ENCODE assay signal across 10 cellular contexts in genomic region chr17:57369509-57369945, GRCh38.
DNase-seq lines count a peak whose midpoint lies in the region; ATAC-seq and TF ChIP-seq lines count a peak whose summit lies in the region.
"Had no signal": no experiment of that assay in that cellular context is flagged by ENCODE, and none has a peak within 500 bp of the region (broad histone marks: within the 10 kb centered on the region; RNA-seq: fewer than 3 reads in every experiment).

No MANE protein-coding gene starts in this region.

- H3K36me3 ChIP-seq in KOPT-K1 (ENCODE audit: insufficient read depth, low read length) (peaks cover 47% of the 10 kb centered on the region), skeletal muscle satellite cell (ENCODE audit: insufficient read depth, low read length) (no peaks in the 10 kb centered on the region)

- no peak overlapping the region for H3K27ac Mint-ChIP-seq in activated CD8-positive, alpha-beta T cell treated with anti-CD3 and anti-CD28 coated beads for 36 hours
- H3K27ac Mint-ChIP-seq in activated CD8-positive, alpha-beta T cell treated with anti-CD3 and anti-CD28 coated beads, Interleukin-2, amount 10 ng/mL, durations not matched to agents 7 days and 5 days: no peak overlapping the region
- peak overlapping the region; percentile 30 for H3K27ac Mint-ChIP-seq in endothelial cell (ENCODE audit: unreplicated experiment)
- H3K27ac Mint-ChIP-seq: natural killer cell treated with Interleukin-12 subunit alpha and Interleukin-12 subunit beta and Interleukin-15 and Interleukin-18, amount 100 ng/mL, for 72 hours had no signal

- peak overlapping the region; percentile 38 for H3K4me2 ChIP-seq in skeletal muscle satellite cell (ENCODE audit: low read length)

- H3K9me3 ChIP-seq in KOPT-K1 (ENCODE audit: insufficient read depth, low read length, poor library complexity, severe bottlenecking) (peaks cover 16% of the 10 kb centered on the region), skeletal muscle satellite cell (replicated peaks; ENCODE audit: low read length) (no peaks in the 10 kb centered on the region)

- peaks cover 32% of the 10 kb centered on the region for H3K4me1 ChIP-seq in skeletal muscle satellite cell (ENCODE audit: control insufficient read depth, insufficient read depth, low read length)

- DNase-seq in activated CD8-positive, alpha-beta T cell treated with anti-CD3 and anti-CD28 coated beads for 36 hours: peak; percentile 26
- DNase-seq in activated CD8-positive, alpha-beta T cell treated with anti-CD3 and anti-CD28 coated beads, Interleukin-2, amount 10 ng/mL, durations not matched to agents 7 days and 5 days: no peak
- no peak for DNase-seq in endothelial cell (ENCODE audit: low spot score)
- no peak for DNase-seq in NCI-H524 treated with DMSO at 0.1 percent for 48 hours (lab: John Stamatoyannopoulos, UW)
- DNase-seq in amniotic stem cell (lab: John Stamatoyannopoulos, UW): no peak
- DNase-seq: NCI-H1694 treated with DMSO at 0.1 percent for 48 hours had no signal

- no peaks in the 10 kb centered on the region for H3K27me3 Mint-ChIP-seq in activated CD8-positive, alpha-beta T cell treated with anti-CD3 and anti-CD28 coated beads for 36 hours
- no peaks in the 10 kb centered on the region for H3K27me3 Mint-ChIP-seq in activated CD8-positive, alpha-beta T cell treated with anti-CD3 and anti-CD28 coated beads, Interleukin-2, amount 10 ng/mL, durations not matched to agents 7 days and 5 days (ENCODE audit: low read depth)
- H3K27me3 Mint-ChIP-seq in endothelial cell (ENCODE audit: unreplicated experiment): peaks cover 3% of the 10 kb centered on the region
- H3K27me3 Mint-ChIP-seq: natural killer cell treated with Interleukin-12 subunit alpha and Interleukin-12 subunit beta and Interleukin-15 and Interleukin-18, amount 100 ng/mL, for 72 hours had no signal

- no peaks in the 10 kb centered on the region for H3K27me3 ChIP-seq in skeletal muscle satellite cell (ENCODE audit: control insufficient read depth, insufficient read depth, low read length)

- no peak overlapping the region for H3K4me3 Mint-ChIP-seq in activated CD8-positive, alpha-beta T cell treated with anti-CD3 and anti-CD28 coated beads for 36 hours
- no peak overlapping the region for H3K4me3 Mint-ChIP-seq in activated CD8-positive, alpha-beta T cell treated with anti-CD3 and anti-CD28 coated beads, Interleukin-2, amount 10 ng/mL, durations not matched to agents 7 days and 5 days
- H3K4me3 Mint-ChIP-seq in endothelial cell (ENCODE audit: unreplicated experiment): no peak overlapping the region
- H3K4me3 Mint-ChIP-seq: natural killer cell treated with Interleukin-12 subunit alpha and Interleukin-12 subunit beta and Interleukin-15 and Interleukin-18, amount 100 ng/mL, for 72 hours had no signal

- H3K9me3 Mint-ChIP-seq in activated CD8-positive, alpha-beta T cell treated with anti-CD3 and anti-CD28 coated beads for 36 hours: peaks cover 7% of the 10 kb centered on the region
- peaks cover 9% of the 10 kb centered on the region for H3K9me3 Mint-ChIP-seq in activated CD8-positive, alpha-beta T cell treated with anti-CD3 and anti-CD28 coated beads, Interleukin-2, amount 10 ng/mL, durations not matched to agents 7 days and 5 days (ENCODE audit: insufficient read depth)
- no peaks in the 10 kb centered on the region for H3K9me3 Mint-ChIP-seq in endothelial cell (ENCODE audit: unreplicated experiment)
- H3K9me3 Mint-ChIP-seq: natural killer cell treated with Interleukin-12 subunit alpha and Interleukin-12 subunit beta and Interleukin-15 and Interleukin-18, amount 100 ng/mL, for 72 hours had no signal

- peaks cover 22% of the 10 kb centered on the region for H3K36me3 Mint-ChIP-seq in activated CD8-positive, alpha-beta T cell treated with anti-CD3 and anti-CD28 coated beads for 36 hours (ENCODE audit: low read depth)
- peaks cover 27% of the 10 kb centered on the region for H3K36me3 Mint-ChIP-seq in activated CD8-positive, alpha-beta T cell treated with anti-CD3 and anti-CD28 coated beads, Interleukin-2, amount 10 ng/mL, durations not matched to agents 7 days and 5 days (ENCODE audit: low read depth)
- peaks cover 14% of the 10 kb centered on the region for H3K36me3 Mint-ChIP-seq in endothelial cell (ENCODE audit: low read depth, unreplicated experiment)
- H3K36me3 Mint-ChIP-seq: natural killer cell treated with Interleukin-12 subunit alpha and Interleukin-12 subunit beta and Interleukin-15 and Interleukin-18, amount 100 ng/mL, for 72 hours had no signal

- peak overlapping the region; percentile 36 for H3K9ac ChIP-seq in skeletal muscle satellite cell (ENCODE audit: low read depth, low read length)

- ATAC-seq in activated CD8-positive, alpha-beta T cell treated with anti-CD3 and anti-CD28 coated beads for 36 hours: peak; percentile 42
- ATAC-seq in activated CD8-positive, alpha-beta T cell treated with anti-CD3 and anti-CD28 coated beads, Interleukin-2, amount 10 ng/mL, durations not matched to agents 7 days and 5 days: no peak
- no peak for ATAC-seq in GM19351 (IDR thresholded peaks at IDR 0.05; ENCODE audit: unreplicated experiment)

- no peak overlapping the region for H3K4me3 ChIP-seq in skeletal muscle satellite cell (ENCODE audit: low read length)

- CTCF ChIA-PET in activated CD8-positive, alpha-beta T cell treated with anti-CD3 and anti-CD28 coated beads for 36 hours (lab: Charles Lee): interaction anchor here (1.1 to 1.6 kb wide), 3 partner anchors 35 to 414 kb away, joined by 3 read pairs; no protein-coding TSS in a partner anchor
- CTCF ChIA-PET in activated CD8-positive, alpha-beta T cell treated with anti-CD3 and anti-CD28 coated beads, Interleukin-2, amount 10 ng/mL, durations not matched to agents 7 days and 5 days (lab: Charles Lee): no interaction called here

- H3K4me1 Mint-ChIP-seq in activated CD8-positive, alpha-beta T cell treated with anti-CD3 and anti-CD28 coated beads for 36 hours (ENCODE audit: low read depth): peaks cover 27% of the 10 kb centered on the region
- H3K4me1 Mint-ChIP-seq in activated CD8-positive, alpha-beta T cell treated with anti-CD3 and anti-CD28 coated beads, Interleukin-2, amount 10 ng/mL, durations not matched to agents 7 days and 5 days (ENCODE audit: low read depth): peaks cover 25% of the 10 kb centered on the region
- peaks cover 39% of the 10 kb centered on the region for H3K4me1 Mint-ChIP-seq in endothelial cell (ENCODE audit: unreplicated experiment)

- peak overlapping the region; percentile 72 for H3K27ac ChIP-seq in KOPT-K1 (ENCODE audit: low read depth, low read length, poor library complexity, severe bottlenecking)

- TF ChIP-seq CTCF in activated CD8-positive, alpha-beta T cell treated with anti-CD3 and anti-CD28 coated beads for 36 hours (IDR thresholded peaks at IDR 0.05): no peak
- no peak for TF ChIP-seq CTCF in endothelial cell (IDR thresholded peaks at IDR 0.05; ENCODE audit: unreplicated experiment)

- POLR2A ChIA-PET in activated CD8-positive, alpha-beta T cell treated with anti-CD3 and anti-CD28 coated beads for 36 hours (lab: Charles Lee): interaction anchor here (1.2 kb wide), 1 partner anchor 126 kb away, joined by 3 read pairs; no protein-coding TSS in a partner anchor
- POLR2A ChIA-PET in activated CD8-positive, alpha-beta T cell treated with anti-CD3 and anti-CD28 coated beads, Interleukin-2, amount 10 ng/mL, durations not matched to agents 7 days and 5 days (lab: Charles Lee): no interaction called here

- intact Hi-C loops in activated CD8-positive, alpha-beta T cell treated with anti-CD3 and anti-CD28 coated beads for 36 hours (cut with micrococcal nuclease): no loop called here
